Comparison of ENCODE assay signal across 16 cellular contexts in the genomic region with DNA sequence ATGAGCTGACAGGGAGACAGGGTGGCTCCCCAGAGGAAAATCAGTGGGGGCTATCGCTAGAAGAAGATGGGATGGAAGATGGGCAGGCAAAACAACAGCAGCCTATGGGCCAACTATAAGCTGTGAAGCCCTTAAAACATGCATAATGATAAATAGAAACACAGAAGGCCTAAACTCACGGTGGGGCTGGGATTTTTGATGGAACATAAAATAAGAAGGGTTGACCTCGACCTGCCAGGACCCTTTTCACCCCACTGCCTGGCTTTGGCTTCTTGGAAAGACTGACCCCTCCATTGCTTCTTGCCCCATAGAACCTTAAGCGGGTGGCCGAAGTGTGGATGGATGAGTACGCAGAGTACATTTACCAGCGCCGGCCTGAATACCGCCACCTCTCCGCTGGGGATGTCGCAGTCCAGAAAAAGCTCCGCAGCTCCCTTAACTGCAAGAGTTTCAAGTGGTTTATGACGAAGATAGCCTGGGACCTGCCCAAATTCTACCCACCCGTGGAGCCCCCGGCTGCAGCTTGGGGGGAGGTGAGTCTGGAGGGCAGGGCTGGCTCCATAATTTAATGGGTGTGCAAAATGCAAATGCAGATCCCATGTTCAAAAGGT. TPM values are rescaled to one million over a fixed set of nuclear protein-coding genes. Genes with fewer than 3 reads are reported as not detected.
A peak's percentile ranks its signal among the peaks of the same experiment; 100 is the strongest.
DNase-seq lines count a peak whose midpoint lies in the region; ATAC-seq and TF ChIP-seq lines count a peak whose summit lies in the region.
"Had no signal": no experiment of that assay in that cellular context is flagged by ENCODE, and none has a peak within 500 bp of the region (broad histone marks: within the 10 kb centered on the region; RNA-seq: fewer than 3 reads in every experiment).

No MANE protein-coding gene starts in this region.

- ATAC-seq in omental fat pad (ENCODE audit: low FRiP score) (no peak), left lobe of liver (no peak)
- ATAC-seq: CD8-positive, alpha-beta T cell had no signal

- TF ChIP-seq POLR2A in esophagus muscularis mucosa (IDR thresholded peaks at IDR 0.05; ENCODE audit: low read depth) (no peak), testis (IDR thresholded peaks at IDR 0.05) (no peak)

- H3K4me1 ChIP-seq in H9 (ENCODE audit: insufficient read depth, low read length) = no peaks in the 10 kb centered on the region
- peaks cover 11 to 14% (median 12%) of the 10 kb centered on the region in 4 donors for H3K4me1 ChIP-seq in esophagus muscularis mucosa
- peaks cover 10% of the 10 kb centered on the region for H3K4me1 ChIP-seq in testis

- POLR2A ChIA-PET in AG04450 (lab: Yijun Ruan, JAX) = no interaction called here

- DNase-seq in AG04450 (ENCODE audit: low read depth, low spot score) = no peak
- peak; percentile 21 for DNase-seq in H9
- DNase-seq in esophagus muscularis mucosa (ENCODE audit: extremely low spot score) = peak; percentile 70
- DNase-seq in testis = peak; percentile 6
- no peak for DNase-seq in omental fat pad (ENCODE audit: low spot score)
- DNase-seq in left lobe of liver (ENCODE audit: low spot score) = no peak
- DNase-seq: Caco-2; CD4-positive, CD25-positive, alpha-beta regulatory T cell; CD8-positive, alpha-beta T cell; DMS153; DND-41; GOT3; HCEC 1CT had no signal

- H4K91ac ChIP-seq in H9 (ENCODE audit: insufficient read length, low read depth, low read length) = no peak overlapping the region

- CTCF ChIA-PET in AG04450 (lab: Charles Lee) = interaction anchor here (1.2 to 6.1 kb wide), 3 partner anchors 212 to 337 kb away, joined by 3 to 97 read pairs (median 7); no protein-coding TSS in a partner anchor

- TF ChIP-seq EP300 in esophagus muscularis mucosa (IDR thresholded peaks at IDR 0.05) = no peak

- peak overlapping the region; percentile 21 for H3K27ac ChIP-seq in AG04450 (ENCODE audit: low read depth, low read length)
- no peak overlapping the region for H3K27ac ChIP-seq in H9 (ENCODE audit: insufficient read length, low read depth, low read length)
- no peak overlapping the region for H3K27ac ChIP-seq in esophagus muscularis mucosa (replicated peaks in 1 of 4)
- no peak overlapping the region for H3K27ac ChIP-seq in testis
- H3K27ac ChIP-seq: BLaER1, C4-2B had no signal

- no peaks in the 10 kb centered on the region for H4K20me1 ChIP-seq in H9 (ENCODE audit: control insufficient read depth, insufficient read depth, insufficient read length)
- H4K20me1 ChIP-seq: BLaER1 had no signal

- no peak overlapping the region for H3T11ph ChIP-seq in H9 (ENCODE audit: low read length)

- peaks cover 5 to 11% of the 10 kb centered on the region in 2 experiments for H3K4me1 Mint-ChIP-seq in H9

- H3K14ac ChIP-seq in H9 (ENCODE audit: insufficient read depth, low read length) = no peak overlapping the region

- no peak overlapping the region for H4K5ac ChIP-seq in H9 (ENCODE audit: insufficient read length, low read depth, low read length)

- no peak overlapping the region for H3K18ac ChIP-seq in H9 (ENCODE audit: insufficient read length, low read depth, low read length)

- H3K27ac Mint-ChIP-seq in H9 = no peak overlapping the region; a peak in 2 of 7 replicates
- H3K27ac Mint-ChIP-seq: B cell; CD8-positive, alpha-beta T cell had no signal

- H4K8ac ChIP-seq in H9 (replicated peaks; ENCODE audit: insufficient read length, low read depth, low read length) = no peak overlapping the region

- H3K36me3 ChIP-seq in esophagus muscularis mucosa (peaks cover 17 to 48% (median 33%) of the 10 kb centered on the region in 4 donors), testis (ENCODE audit: low read depth, missing control alignments) (no peaks in the 10 kb centered on the region)

- no peak overlapping the region for H3K4me3 Mint-ChIP-seq in H9
- H3K4me3 Mint-ChIP-seq: B cell; CD4-positive, CD25-positive, alpha-beta regulatory T cell; CD8-positive, alpha-beta T cell had no signal

- no peak overlapping the region for H3K23ac ChIP-seq in H9 (ENCODE audit: insufficient read length, low read depth, low read length)

- H3K27me3 Mint-ChIP-seq in H9 (ENCODE audit: low read depth) = no peaks in the 10 kb centered on the region
- H3K27me3 Mint-ChIP-seq: B cell; CD4-positive, CD25-positive, alpha-beta regulatory T cell had no signal

- no peak overlapping the region for H2BK20ac ChIP-seq in H9 (ENCODE audit: low read depth, low read length, poor library complexity, severe bottlenecking)

- H2BK120ac ChIP-seq in H9 (ENCODE audit: low read depth, low read length, poor library complexity, severe bottlenecking) = no peak overlapping the region

- H2BK15ac ChIP-seq in H9 (ENCODE audit: low read depth, low read length) = no peak overlapping the region

- no peak for TF ChIP-seq CTCF in AG04450 (IDR thresholded peaks at IDR 0.05; ENCODE audit: low read depth, low read length)
- TF ChIP-seq CTCF in H9 (conservative IDR thresholded peaks at IDR 0.05) = no peak
- TF ChIP-seq CTCF in esophagus muscularis mucosa (IDR thresholded peaks at IDR 0.05) = no peak
- no peak for TF ChIP-seq CTCF in testis (IDR thresholded peaks at IDR 0.05)
- TF ChIP-seq CTCF in omental fat pad (IDR thresholded peaks at IDR 0.05) = no peak

- no peaks in the 10 kb centered on the region for H3K23me2 ChIP-seq in H9 (ENCODE audit: insufficient read length, low read depth, low read length, poor library complexity, severe bottlenecking)

- H2BK5ac ChIP-seq in H9 (ENCODE audit: insufficient read length, low read length) = no peak overlapping the region

- H2AK5ac ChIP-seq in H9 (ENCODE audit: insufficient read length, low read length) = no peak overlapping the region

- H2BK12ac ChIP-seq in H9 (ENCODE audit: insufficient read length, low read depth, low read length) = no peak overlapping the region

- no CpG with 5 or more reads among the region's 15 CpGs for WGBS in H9 (ENCODE audit: extremely low coverage, insufficient read length, low lambda C conversion rate)
- WGBS in esophagus muscularis mucosa = 89% methylated on average over 15 of the region's 15 CpGs
- WGBS in testis, 2 donors = 91 to 96% methylated on average over 15 of the region's 15 CpGs

- H3K4me3 ChIP-seq in AG04450 (ENCODE audit: low read depth, low read length) (no peak overlapping the region), esophagus muscularis mucosa (no peak overlapping the region), testis (no peak overlapping the region)
- H3K4me3 ChIP-seq: BLaER1 had no signal

- H3K79me2 ChIP-seq in H9 (ENCODE audit: insufficient read depth, low read length) = no peaks in the 10 kb centered on the region

- no peak overlapping the region for H3K9ac ChIP-seq in H9 (ENCODE audit: extremely low read depth, insufficient read length, low read length)
- H3K9ac ChIP-seq: BLaER1 had no signal

- H3K9me3 Mint-ChIP-seq in H9 = no peaks in the 10 kb centered on the region
- H3K9me3 Mint-ChIP-seq: CD4-positive, CD25-positive, alpha-beta regulatory T cell; CD8-positive, alpha-beta T cell had no signal

- no peak overlapping the region for H3K4me2 ChIP-seq in H9 (ENCODE audit: insufficient read depth, insufficient read length, low read length)
- H3K4me2 ChIP-seq: BLaER1 had no signal

- intact Hi-C loops in esophagus muscularis mucosa (cut with DNase I) (loop anchor here (10.0 kb wide), 1 partner anchor 435 kb away; no protein-coding TSS in a partner anchor), testis (cut with DNase I; ENCODE audit: low total_unique reads) (loop anchor here (10.0 kb wide), 2 partner anchors 215 to 335 kb away; partner anchors contain the start of gene GALNT10)

- H3K79me1 ChIP-seq in H9 (ENCODE audit: insufficient read depth, low read depth, low read length, poor library complexity, severe bottlenecking) = no peaks in the 10 kb centered on the region

- H3K27me3 ChIP-seq in AG04450 (ENCODE audit: control insufficient read depth, insufficient read depth, low read length) = no peaks in the 10 kb centered on the region
- no peaks in the 10 kb centered on the region for H3K27me3 ChIP-seq in H9 (ENCODE audit: insufficient read depth, low read length)
- H3K27me3 ChIP-seq in esophagus muscularis mucosa = no peaks in the 10 kb centered on the region
- H3K27me3 ChIP-seq in testis = no peaks in the 10 kb centered on the region
- H3K27me3 ChIP-seq: BLaER1 had no signal

- no peaks in the 10 kb centered on the region; a peak in 2 of 7 replicates for H3K36me3 Mint-ChIP-seq in H9 (ENCODE audit: insufficient read depth in 1 of 3, low read depth in 3 of 3)

- no peak overlapping the region for H3K56ac ChIP-seq in H9 (ENCODE audit: insufficient read length, low read depth, low read length)

- no peak overlapping the region for H2AFZ ChIP-seq in H9 (ENCODE audit: low read length)

- H3K4ac ChIP-seq in H9 (ENCODE audit: low read depth, low read length) = no peak overlapping the region

- H3K9me3 ChIP-seq in AG04450 (ENCODE audit: control insufficient read depth, insufficient read depth, low read length) = no peaks in the 10 kb centered on the region
- no peaks in the 10 kb centered on the region for H3K9me3 ChIP-seq in H9 (ENCODE audit: control insufficient read depth, low read depth, low read length)
- H3K9me3 ChIP-seq in esophagus muscularis mucosa = no peaks in the 10 kb centered on the region
- no peaks in the 10 kb centered on the region for H3K9me3 ChIP-seq in testis
- H3K9me3 ChIP-seq: BLaER1, Caco-2 had no signal

RNA-seq across cellular contexts. Expression of gene SAP30L, which starts 36.5 kb away (rescaled TPM):
- polyA plus RNA-seq in AG04450 (2011; rRNA removed) (36.5 and 51.9 TPM in 2 replicates), testis (ENCODE audit: insufficient read depth, low read depth, low replicate concordance) (70.9 TPM)
- polyA minus RNA-seq in AG04450 (2011; rRNA and poly(A)+ RNA removed) = 14.4 and 18.6 TPM in 2 replicates
- total RNA-seq in H9 (2021) (24.8 and 25.0 TPM in 2 replicates), esophagus muscularis mucosa (10 to 100 TPM; 34.9 to 54.9 (median 46.2) TPM), testis (10 to 100 TPM; 53.7 to 56.9 TPM), omental fat pad (10 to 100 TPM; 20.3 to 53.9 (median 31.2) TPM), left lobe of liver (16.6 TPM)

Comparison
In these comparisons a context has a peak if more than half of its experiments do, and no peak if none do; other contexts are left out.
1. DNase-seq: peak in H9 (single experiment), esophagus muscularis mucosa (single experiment) and testis (single experiment); none in AG04450 (single experiment), omental fat pad (single experiment) and left lobe of liver (single experiment).